Comparison of ENCODE assay signal across 27 cellular contexts in genomic region chr17:69055334-69055733, GRCh38. TPM values are rescaled to one million over a fixed set of nuclear protein-coding genes. Genes with fewer than 3 reads are reported as not detected.
DNase-seq lines count a peak whose midpoint lies in the region; ATAC-seq and TF ChIP-seq lines count a peak whose summit lies in the region.
"Had no signal": no experiment of that assay in that cellular context is flagged by ENCODE, and none has a peak within 500 bp of the region (broad histone marks: within the 10 kb centered on the region; RNA-seq: fewer than 3 reads in every experiment).

No MANE protein-coding gene starts in this region.

- H3K27ac ChIP-seq in right atrium auricular region (no peak overlapping the region), left ventricle myocardium inferior (replicated peaks) (peak overlapping the region; percentile 45)
- H3K27ac ChIP-seq: BLaER1 had no signal

- H3K36me3 Mint-ChIP-seq in stimulated activated memory B cell treated with anti-CD40 and anti-IgM and Interleukin-4, amounts not matched to agents 10 μg/mL and 1 μg/mL and 100 μg/mL, for 72 hours = peaks cover 18% of the 10 kb centered on the region
- H3K36me3 Mint-ChIP-seq: CD4-positive, CD25-positive, alpha-beta regulatory T cell; CD8-positive, alpha-beta memory T cell had no signal

- H3K36me3 ChIP-seq in right atrium auricular region = peaks cover 8% of the 10 kb centered on the region
- peaks cover 13% of the 10 kb centered on the region for H3K36me3 ChIP-seq in left ventricle myocardium inferior
- H3K36me3 ChIP-seq: BE2C, BLaER1 had no signal

- TF ChIP-seq CTCF in right atrium auricular region (IDR thresholded peaks at IDR 0.05) = no peak
- no peak for TF ChIP-seq CTCF in left ventricle myocardium inferior (IDR thresholded peaks at IDR 0.05; ENCODE audit: borderline replicate concordance)

- intact Hi-C loops in Right ventricle myocardium inferior (cut with DNase I) = loop anchor here (10.0 kb wide), 1 partner anchor 281 kb away; no protein-coding TSS in a partner anchor
- intact Hi-C loops in left ventricle myocardium inferior (cut with micrococcal nuclease) = no loop called here
- intact Hi-C loops in cardiac septum (cut with DNase I) = loop anchor here (10.0 kb wide), 1 partner anchor 261 kb away; no protein-coding TSS in a partner anchor
- intact Hi-C loops in left ventricle myocardium superior (cut with micrococcal nuclease) = no loop called here

- peak; percentile 61 for ATAC-seq in Right ventricle myocardium inferior
- peak; percentile 63 for ATAC-seq in left ventricle myocardium superior
- ATAC-seq in stimulated activated memory B cell treated with anti-CD40 and anti-IgM and Interleukin-4, amounts not matched to agents 10 μg/mL and 1 μg/mL and 100 μg/mL, for 72 hours = no peak
- no peak for ATAC-seq in HG02840 (IDR thresholded peaks at IDR 0.05; ENCODE audit: low FRiP score, unreplicated experiment)
- ATAC-seq: GM12878 had no signal

- no peaks in the 10 kb centered on the region for H3K27me3 ChIP-seq in right atrium auricular region
- H3K27me3 ChIP-seq in left ventricle myocardium inferior (ENCODE audit: low read depth) = no peaks in the 10 kb centered on the region
- H3K27me3 ChIP-seq: BE2C, BLaER1 had no signal

- no peak overlapping the region for H3K4me3 Mint-ChIP-seq in stimulated activated memory B cell treated with anti-CD40 and anti-IgM and Interleukin-4, amounts not matched to agents 10 μg/mL and 1 μg/mL and 100 μg/mL, for 72 hours
- H3K4me3 Mint-ChIP-seq: CD14-positive monocyte; CD4-positive, alpha-beta memory T cell; CD8-positive, alpha-beta memory T cell had no signal

- H3K9me3 Mint-ChIP-seq in stimulated activated memory B cell treated with anti-CD40 and anti-IgM and Interleukin-4, amounts not matched to agents 10 μg/mL and 1 μg/mL and 100 μg/mL, for 72 hours = peaks cover 18% of the 10 kb centered on the region

- H3K4me1 Mint-ChIP-seq in stimulated activated memory B cell treated with anti-CD40 and anti-IgM and Interleukin-4, amounts not matched to agents 10 μg/mL and 1 μg/mL and 100 μg/mL, for 72 hours = no peaks in the 10 kb centered on the region
- H3K4me1 Mint-ChIP-seq: CD4-positive, alpha-beta memory T cell; CD4-positive, CD25-positive, alpha-beta regulatory T cell; CD8-positive, alpha-beta memory T cell had no signal

- H3K9me3 ChIP-seq in right atrium auricular region (peaks cover 0 to 34% of the 10 kb centered on the region in 2 donors), left ventricle myocardium inferior (replicated peaks) (peaks cover 28% of the 10 kb centered on the region)
- H3K9me3 ChIP-seq: BE2C had no signal

- no peak overlapping the region for H3K4me3 ChIP-seq in right atrium auricular region
- H3K4me3 ChIP-seq in left ventricle myocardium inferior = peak overlapping the region; percentile 7
- H3K4me3 ChIP-seq: BLaER1, GM12878 had no signal

- no peaks in the 10 kb centered on the region for H3K27me3 Mint-ChIP-seq in stimulated activated memory B cell treated with anti-CD40 and anti-IgM and Interleukin-4, amounts not matched to agents 10 μg/mL and 1 μg/mL and 100 μg/mL, for 72 hours
- H3K27me3 Mint-ChIP-seq: CD4-positive, CD25-positive, alpha-beta regulatory T cell had no signal

- H3K27ac Mint-ChIP-seq in stimulated activated memory B cell treated with anti-CD40 and anti-IgM and Interleukin-4, amounts not matched to agents 10 μg/mL and 1 μg/mL and 100 μg/mL, for 72 hours = no peak overlapping the region
- H3K27ac Mint-ChIP-seq: CD14-positive monocyte; CD4-positive, alpha-beta memory T cell; CD8-positive, alpha-beta memory T cell had no signal

- no peak for DNase-seq in Right ventricle myocardium inferior (ENCODE audit: missing footprints)
- DNase-seq in right atrium auricular region (ENCODE audit: low spot score) = no peak
- no peak for DNase-seq in left ventricle myocardium inferior
- no peak for DNase-seq in cardiac septum (ENCODE audit: low spot score)
- DNase-seq in left ventricle myocardium superior = no peak
- DNase-seq: 8988T; ACHN; BE2C; C1 segment of cervical spinal cord; CD4-positive, alpha-beta memory T cell; CD4-positive, CD25-positive, alpha-beta regulatory T cell; CD8-positive, alpha-beta memory T cell; COR-L47; DMS 273 treated with DMSO at 0.1 percent for 48 hours; DMS153; DMS53; DMS79; DND-41; EL; GDM1 had no signal

- no peaks in the 10 kb centered on the region for H3K4me1 ChIP-seq in right atrium auricular region
- no peaks in the 10 kb centered on the region for H3K4me1 ChIP-seq in left ventricle myocardium inferior
- H3K4me1 ChIP-seq: BE2C had no signal

RNA-seq across cellular contexts. Expression of gene ABCA9, which starts 5.4 kb away (rescaled TPM):
- total RNA-seq in Right ventricle myocardium inferior (32.7 TPM), right atrium auricular region (10 to 100 TPM; 11.3 to 11.8 TPM), left ventricle myocardium inferior (13.0 TPM), cardiac septum (6.0 TPM), left ventricle myocardium superior (21.5 TPM)
- total RNA-seq: CD4-positive, CD25-positive, alpha-beta regulatory T cell; CD8-positive, alpha-beta memory T cell; Daoy; G401 had no signal

Comparison
In these comparisons a context has a peak if more than half of its experiments do, and no peak if none do; other contexts are left out.
1. intact Hi-C loops: an anchor here in Right ventricle myocardium inferior (10.0 kb wide) and cardiac septum (10.0 kb wide); none called in left ventricle myocardium inferior and left ventricle myocardium superior.
2. ATAC-seq: peak in Right ventricle myocardium inferior (single experiment) and left ventricle myocardium superior (single experiment); none in stimulated activated memory B cell treated with anti-CD40 and anti-IgM and Interleukin-4, amounts not matched to agents 10 μg/mL and 1 μg/mL and 100 μg/mL, for 72 hours (single experiment) and HG02840 (single experiment).